8 cellular contexts compared by ENCODE assay signal in genomic region chr18:3604626-3605408, GRCh38.
DNase-seq lines count a peak whose midpoint lies in the region; ATAC-seq lines count a peak whose summit lies in the region.

No MANE protein-coding gene starts in this region.

- ATAC-seq in activated CD4-positive, CD25-positive, alpha-beta regulatory T cell treated with anti-CD3 and anti-CD28 coated beads, Interleukin-2, amount 50 U/mL, for 24 hours, result peak; percentile 75 to 81
- ATAC-seq in Right ventricle myocardium superior (ENCODE audit: poor library complexity), result peak; percentile 50

- H3K9me3 Mint-ChIP-seq in activated CD4-positive, alpha-beta memory T cell treated with anti-CD3 and anti-CD28 coated beads, Interleukin-2, amount 10 ng/mL, durations not matched to agents 7 days and 5 days, result peaks cover 3% of the 10 kb centered on the region

- DNase-seq in activated CD4-positive, CD25-positive, alpha-beta regulatory T cell treated with anti-CD3 and anti-CD28 coated beads, Interleukin-2, amount 50 U/mL, for 72 hours, result no peak
- DNase-seq in H7 (no peak), Kasumi-1 (lab: John Stamatoyannopoulos, UW) (peak; percentile 70 to 72), Right ventricle myocardium superior (no peak), retina (peak; percentile 50), SHP77 (lab: John Stamatoyannopoulos, UW) (no peak)
- peak; percentile 50 for DNase-seq in activated CD4-positive, alpha-beta memory T cell treated with anti-CD3 and anti-CD28 coated beads, Interleukin-2, amount 10 ng/mL, durations not matched to agents 7 days and 5 days

- H3K4me3 ChIP-seq in H7 (ENCODE audit: insufficient read depth, low read depth, low read length), result peak overlapping the region; percentile 54

- 0 out of 2 replicates have a peak, but pooled peaks cover 1% of the 10 kb centered on the region for H3K36me3 ChIP-seq in H7 (replicated peaks; ENCODE audit: control insufficient read depth, insufficient read depth, low read length)

- no peaks in the 10 kb centered on the region for H3K27me3 ChIP-seq in H7 (ENCODE audit: control insufficient read depth, insufficient read depth, low read length)

- intact Hi-C loops in Right ventricle myocardium superior (cut with DNase I), result no loop called here

- peaks cover 18% of the 10 kb centered on the region for H3K4me1 Mint-ChIP-seq in activated CD4-positive, alpha-beta memory T cell treated with anti-CD3 and anti-CD28 coated beads, Interleukin-2, amount 10 ng/mL, durations not matched to agents 7 days and 5 days

- CTCF ChIA-PET in activated CD4-positive, alpha-beta memory T cell treated with anti-CD3 and anti-CD28 coated beads, Interleukin-2, amount 10 ng/mL, durations not matched to agents 7 days and 5 days (lab: Charles Lee), result interaction anchor here (1.1 to 3.1 kb wide), 8 partner anchors 9 to 307 kb away, joined by 4 to 51 read pairs (median 15); no protein-coding TSS in a partner anchor

- H3K4me3 Mint-ChIP-seq in activated CD4-positive, alpha-beta memory T cell treated with anti-CD3 and anti-CD28 coated beads, Interleukin-2, amount 10 ng/mL, durations not matched to agents 7 days and 5 days, result no peak overlapping the region

- no peaks in the 10 kb centered on the region for H3K27me3 Mint-ChIP-seq in activated CD4-positive, alpha-beta memory T cell treated with anti-CD3 and anti-CD28 coated beads, Interleukin-2, amount 10 ng/mL, durations not matched to agents 7 days and 5 days

- no peak overlapping the region for H3K27ac Mint-ChIP-seq in activated CD4-positive, alpha-beta memory T cell treated with anti-CD3 and anti-CD28 coated beads, Interleukin-2, amount 10 ng/mL, durations not matched to agents 7 days and 5 days

- POLR2A ChIA-PET in activated CD4-positive, alpha-beta memory T cell treated with anti-CD3 and anti-CD28 coated beads, Interleukin-2, amount 10 ng/mL, durations not matched to agents 7 days and 5 days (lab: Charles Lee), result interaction anchor here (0.7 to 7.5 kb wide), 20 partner anchors 9 to 545 kb away, joined by 3 to 239 read pairs (median 5); partner anchors contain the start of genes MYL12A and TGIF1

- peaks cover 14% of the 10 kb centered on the region for H3K36me3 Mint-ChIP-seq in activated CD4-positive, alpha-beta memory T cell treated with anti-CD3 and anti-CD28 coated beads, Interleukin-2, amount 10 ng/mL, durations not matched to agents 7 days and 5 days (ENCODE audit: low read depth)

Comparison
In these comparisons a context has a peak if more than half of its experiments do, and no peak if none do; other contexts are left out.
1. DNase-seq: peak in Kasumi-1 (2 of 2), activated CD4-positive, alpha-beta memory T cell treated with anti-CD3 and anti-CD28 coated beads, Interleukin-2, amount 10 ng/mL, durations not matched to agents 7 days and 5 days (single experiment) and retina (single experiment); none in activated CD4-positive, CD25-positive, alpha-beta regulatory T cell treated with anti-CD3 and anti-CD28 coated beads, Interleukin-2, amount 50 U/mL, for 72 hours (single experiment), H7 (single experiment), Right ventricle myocardium superior (single experiment) and SHP77 (0 of 2).